ENCODE assay signal across 12 cellular contexts in the genomic region with DNA sequence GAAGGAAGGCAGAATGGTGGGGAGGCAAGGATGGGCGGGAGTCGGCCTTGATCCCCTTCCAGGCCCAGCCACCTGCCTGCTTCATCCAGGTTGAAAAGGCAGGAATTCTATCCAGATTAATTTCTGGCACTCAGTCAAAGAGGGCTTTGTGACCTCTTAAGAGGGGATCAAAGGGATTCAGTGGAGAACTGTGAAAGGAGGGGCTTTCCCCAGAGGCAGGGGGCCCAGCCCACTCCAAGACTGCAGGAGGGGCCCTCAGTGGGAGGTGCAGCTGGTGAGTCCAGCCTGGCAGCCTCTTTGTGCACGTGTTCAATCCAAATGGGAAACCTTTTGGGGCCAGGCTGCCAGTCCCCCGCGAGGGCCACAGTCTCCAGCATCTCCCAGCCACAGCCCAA.
DNase-seq lines count a peak whose midpoint lies in the region; ATAC-seq and TF ChIP-seq lines count a peak whose summit lies in the region.
"Had no signal": no experiment of that assay in that cellular context is flagged by ENCODE, and none has a peak within 500 bp of the region (broad histone marks: within the 10 kb centered on the region; RNA-seq: fewer than 3 reads in every experiment).

No MANE protein-coding gene starts in this region.

- CTCF ChIA-PET in activated CD4-positive, alpha-beta T cell treated with anti-CD3 and anti-CD28 coated beads for 36 hours (lab: Charles Lee) = interaction anchor here (1.0 to 1.3 kb wide), 3 partner anchors 9 to 227 kb away, joined by 3 to 4 read pairs (median 3); no protein-coding TSS in a partner anchor

- no peak for DNase-seq in activated CD4-positive, alpha-beta T cell treated with anti-CD3 and anti-CD28 coated beads for 36 hours
- DNase-seq in activated CD4-positive, alpha-beta T cell treated with anti-CD3 and anti-CD28 coated beads for 4 hours = no peak
- DNase-seq in NCI-H345 treated with DMSO at 0.1 percent for 48 hours (lab: John Stamatoyannopoulos, UW; ENCODE audit: unreplicated experiment) = peak; percentile 70
- DNase-seq in stimulated activated effector memory CD8-positive, alpha-beta T cell treated with anti-CD3 and anti-CD28 coated beads, Interleukin-12 subunit alpha, Interleukin-12 subunit beta, amount 100 ng/mL, for 72 hours (ENCODE audit: low spot score in 2 of 2) = no peak
- no peak for DNase-seq in medulla oblongata (ENCODE audit: extremely low spot score)
- no peak for DNase-seq in NCI-H2196 (lab: John Stamatoyannopoulos, UW; ENCODE audit: unreplicated experiment)
- DNase-seq: GOT3, hypothalamus, NCI-H446 treated with DMSO at 0.1 percent for 48 hours had no signal

- H3K36me3 Mint-ChIP-seq in activated CD4-positive, alpha-beta T cell treated with anti-CD3 and anti-CD28 coated beads for 36 hours (ENCODE audit: low read depth) = peaks cover 4% of the 10 kb centered on the region
- no peaks in the 10 kb centered on the region for H3K36me3 Mint-ChIP-seq in brain
- peaks cover 18% of the 10 kb centered on the region for H3K36me3 Mint-ChIP-seq in stimulated activated effector memory CD8-positive, alpha-beta T cell treated with anti-CD3 and anti-CD28 coated beads, Interleukin-12 subunit alpha, Interleukin-12 subunit beta, amount 100 ng/mL, for 72 hours

- H3K4me3 Mint-ChIP-seq in activated CD4-positive, alpha-beta T cell treated with anti-CD3 and anti-CD28 coated beads for 36 hours = peak overlapping the region; percentile 5
- H3K4me3 Mint-ChIP-seq in brain = peak overlapping the region in 1 of 5 experiments; percentile 8
- H3K4me3 Mint-ChIP-seq in stimulated activated effector memory CD8-positive, alpha-beta T cell treated with anti-CD3 and anti-CD28 coated beads, Interleukin-12 subunit alpha, Interleukin-12 subunit beta, amount 100 ng/mL, for 72 hours = no peak overlapping the region
- H3K4me3 Mint-ChIP-seq: IgD-negative memory B cell had no signal

- H3K4me1 Mint-ChIP-seq in activated CD4-positive, alpha-beta T cell treated with anti-CD3 and anti-CD28 coated beads for 36 hours = peaks cover 64% of the 10 kb centered on the region
- peaks cover 66% of the 10 kb centered on the region for H3K4me1 Mint-ChIP-seq in brain
- H3K4me1 Mint-ChIP-seq in stimulated activated effector memory CD8-positive, alpha-beta T cell treated with anti-CD3 and anti-CD28 coated beads, Interleukin-12 subunit alpha, Interleukin-12 subunit beta, amount 100 ng/mL, for 72 hours = peaks cover 53% of the 10 kb centered on the region

- H3K27me3 Mint-ChIP-seq in activated CD4-positive, alpha-beta T cell treated with anti-CD3 and anti-CD28 coated beads for 36 hours = no peaks in the 10 kb centered on the region
- no peaks in the 10 kb centered on the region for H3K27me3 Mint-ChIP-seq in brain
- H3K27me3 Mint-ChIP-seq: IgD-negative memory B cell had no signal

- peak overlapping the region; percentile 49 for H3K27ac Mint-ChIP-seq in activated CD4-positive, alpha-beta T cell treated with anti-CD3 and anti-CD28 coated beads for 36 hours
- peak overlapping the region; percentile 55 to 89 (median 78) for H3K27ac Mint-ChIP-seq in brain
- peak overlapping the region; percentile 79 for H3K27ac Mint-ChIP-seq in stimulated activated effector memory CD8-positive, alpha-beta T cell treated with anti-CD3 and anti-CD28 coated beads, Interleukin-12 subunit alpha, Interleukin-12 subunit beta, amount 100 ng/mL, for 72 hours
- H3K27ac Mint-ChIP-seq: IgD-negative memory B cell had no signal

- intact Hi-C loops in activated CD4-positive, alpha-beta T cell treated with anti-CD3 and anti-CD28 coated beads for 36 hours (cut with DNase I, micrococcal nuclease) = loop anchor here (5.0 to 10.0 kb wide), 6 partner anchors 87 to 1024 kb away; a partner anchor contains a TSS

- POLR2A ChIA-PET in activated CD4-positive, alpha-beta T cell treated with anti-CD3 and anti-CD28 coated beads for 36 hours (lab: Charles Lee) = no interaction called here

- H3K9me3 Mint-ChIP-seq in activated CD4-positive, alpha-beta T cell treated with anti-CD3 and anti-CD28 coated beads for 36 hours (ENCODE audit: low read depth) = no peaks in the 10 kb centered on the region
- no peaks in the 10 kb centered on the region for H3K9me3 Mint-ChIP-seq in brain
- no peaks in the 10 kb centered on the region for H3K9me3 Mint-ChIP-seq in stimulated activated effector memory CD8-positive, alpha-beta T cell treated with anti-CD3 and anti-CD28 coated beads, Interleukin-12 subunit alpha, Interleukin-12 subunit beta, amount 100 ng/mL, for 72 hours
- H3K9me3 Mint-ChIP-seq: IgD-negative memory B cell had no signal

- TF ChIP-seq CTCF in brain (conservative IDR thresholded peaks at IDR 0.05) = no peak

- no peak for ATAC-seq in activated CD4-positive, alpha-beta T cell treated with anti-CD3 and anti-CD28 coated beads for 36 hours
- ATAC-seq in stimulated activated effector memory CD8-positive, alpha-beta T cell treated with anti-CD3 and anti-CD28 coated beads, Interleukin-12 subunit alpha, Interleukin-12 subunit beta, amount 100 ng/mL, for 72 hours = no peak
- no peak for ATAC-seq in HG02852 (IDR thresholded peaks at IDR 0.05; ENCODE audit: unreplicated experiment)
